In the genomic region with DNA sequence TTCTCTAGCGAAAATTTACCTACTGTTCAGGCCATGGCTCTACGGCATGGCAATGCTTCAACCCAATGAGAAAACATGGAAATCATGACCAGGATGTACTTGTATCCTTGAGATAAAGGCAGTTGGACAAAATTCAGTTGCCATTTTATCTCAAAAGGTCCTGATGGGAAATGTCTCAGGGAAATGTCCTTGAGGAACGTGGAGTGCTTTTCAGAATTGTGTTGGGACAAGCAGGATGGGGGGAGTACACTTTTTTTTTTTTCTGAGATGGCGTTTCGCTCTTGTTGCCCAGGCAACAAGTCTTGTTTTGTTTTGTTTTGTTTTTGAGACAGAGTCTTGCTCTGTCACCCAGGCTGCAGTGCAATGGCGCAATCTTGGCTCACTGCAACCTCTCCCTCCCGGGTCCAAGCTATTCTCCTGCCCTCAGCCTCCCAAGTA, we compare ENCODE assay signal across 20 cellular contexts.
"Had no signal": no experiment of that assay in that cellular context is flagged by ENCODE, and none has a peak within 500 bp of the region (broad histone marks: within the 10 kb centered on the region; RNA-seq: fewer than 3 reads in every experiment).

No MANE protein-coding gene starts in this region.

- H3K4me3 Mint-ChIP-seq: activated CD4-positive, alpha-beta T cell treated with anti-CD3 and anti-CD28 coated beads, Interleukin-2, amount 10 ng/mL, durations not matched to agents 24 days and 14 days; activated CD8-positive, alpha-beta T cell treated with anti-CD3 and anti-CD28 coated beads, Interleukin-2, amount 10 ng/mL, durations not matched to agents 7 days and 5 days; activated naive CD8-positive, alpha-beta T cell treated with anti-CD3 and anti-CD28 coated beads, Interleukin-2, amount 50 U/mL, for 24 hours; activated T-helper 1 cell treated with anti-CD3 and anti-CD28 coated beads, Interleukin-12 subunit alpha, Interleukin-12 subunit beta, Interleukin-2, Interleukin-4 antibody, amounts not matched to agents 30 ng/mL and 10 ng/mL and 1 ng/mL, durations not matched to agents 14 hours and 24 hours and 36 hours; memory B cell; naive thymus-derived CD4-positive, alpha-beta T cell; neural crest cell had no signal

- ATAC-seq: activated CD8-positive, alpha-beta T cell treated with anti-CD3 and anti-CD28 coated beads, Interleukin-2, amount 10 ng/mL, durations not matched to agents 7 days and 5 days; activated naive CD8-positive, alpha-beta T cell treated with anti-CD3 and anti-CD28 coated beads, Interleukin-2, amount 50 U/mL, for 24 hours; foreskin keratinocyte; naive thymus-derived CD4-positive, alpha-beta T cell had no signal

- H3K9me3 Mint-ChIP-seq: activated CD4-positive, alpha-beta T cell treated with anti-CD3 and anti-CD28 coated beads, Interleukin-2, amount 10 ng/mL, durations not matched to agents 24 days and 14 days; activated naive CD8-positive, alpha-beta T cell treated with anti-CD3 and anti-CD28 coated beads, Interleukin-2, amount 50 U/mL, for 24 hours; activated T-helper 1 cell treated with anti-CD3 and anti-CD28 coated beads, Interleukin-12 subunit alpha, Interleukin-12 subunit beta, Interleukin-2, Interleukin-4 antibody, amounts not matched to agents 30 ng/mL and 10 ng/mL and 1 ng/mL, durations not matched to agents 14 hours and 24 hours and 36 hours; memory B cell; neural crest cell had no signal

- H3K27ac ChIP-seq: cardiac muscle cell, foreskin keratinocyte, thoracic aorta, upper lobe of left lung had no signal

- H3K27me3 ChIP-seq: cardiac muscle cell, upper lobe of left lung had no signal

- H3K27ac Mint-ChIP-seq: activated CD4-positive, alpha-beta T cell treated with anti-CD3 and anti-CD28 coated beads, Interleukin-2, amount 10 ng/mL, durations not matched to agents 24 days and 14 days; activated CD8-positive, alpha-beta T cell treated with anti-CD3 and anti-CD28 coated beads, Interleukin-2, amount 10 ng/mL, durations not matched to agents 7 days and 5 days; activated naive CD8-positive, alpha-beta T cell treated with anti-CD3 and anti-CD28 coated beads, Interleukin-2, amount 50 U/mL, for 24 hours; activated T-helper 1 cell treated with anti-CD3 and anti-CD28 coated beads, Interleukin-12 subunit alpha, Interleukin-12 subunit beta, Interleukin-2, Interleukin-4 antibody, amounts not matched to agents 30 ng/mL and 10 ng/mL and 1 ng/mL, durations not matched to agents 14 hours and 24 hours and 36 hours; memory B cell; naive thymus-derived CD4-positive, alpha-beta T cell had no signal

- H3K9me3 ChIP-seq: thoracic aorta, upper lobe of left lung had no signal

- H3K36me3 Mint-ChIP-seq: memory B cell; naive thymus-derived CD4-positive, alpha-beta T cell had no signal

- H3K4me1 ChIP-seq: upper lobe of left lung had no signal

- H3K36me3 ChIP-seq: cardiac muscle cell, thoracic aorta, upper lobe of left lung had no signal

- H3K4me3 ChIP-seq: cardiac muscle cell, thoracic aorta, upper lobe of left lung had no signal

- H3K4me1 Mint-ChIP-seq: activated CD4-positive, alpha-beta T cell treated with anti-CD3 and anti-CD28 coated beads, Interleukin-2, amount 10 ng/mL, durations not matched to agents 24 days and 14 days; activated naive CD8-positive, alpha-beta T cell treated with anti-CD3 and anti-CD28 coated beads, Interleukin-2, amount 50 U/mL, for 24 hours; memory B cell; naive thymus-derived CD4-positive, alpha-beta T cell had no signal

- DNase-seq: activated CD4-positive, alpha-beta T cell treated with anti-CD3 and anti-CD28 coated beads, Interleukin-2, amount 10 ng/mL, durations not matched to agents 24 days and 14 days; activated CD8-positive, alpha-beta T cell treated with anti-CD3 and anti-CD28 coated beads, Interleukin-2, amount 10 ng/mL, durations not matched to agents 7 days and 5 days; activated gamma-delta T cell; activated naive CD4-positive, alpha-beta T cell treated with anti-CD3 and anti-CD28 coated beads, Interleukin-2, amount 50 U/mL, for 16 hours; activated naive CD8-positive, alpha-beta T cell treated with anti-CD3 and anti-CD28 coated beads, Interleukin-2, amount 50 U/mL, for 24 hours; effector CD4-positive, alpha-beta T cell; erythroblast; foreskin keratinocyte; hippocampal formation; kidney glomerular epithelial cell; naive thymus-derived CD4-positive, alpha-beta T cell; occipital lobe; stimulated activated CD4-positive, alpha-beta T cell treated with anti-CD3 and anti-CD28 coated beads, Interleukin-4, amount 100 ng/mL, for 1 hour; stimulated activated naive CD4-positive, alpha-beta T cell treated with Interleukin-2 at 50 U/mL for 16 hours; upper lobe of left lung had no signal
